Comparison of ENCODE assay signal across 7 cellular contexts in the genomic region with DNA sequence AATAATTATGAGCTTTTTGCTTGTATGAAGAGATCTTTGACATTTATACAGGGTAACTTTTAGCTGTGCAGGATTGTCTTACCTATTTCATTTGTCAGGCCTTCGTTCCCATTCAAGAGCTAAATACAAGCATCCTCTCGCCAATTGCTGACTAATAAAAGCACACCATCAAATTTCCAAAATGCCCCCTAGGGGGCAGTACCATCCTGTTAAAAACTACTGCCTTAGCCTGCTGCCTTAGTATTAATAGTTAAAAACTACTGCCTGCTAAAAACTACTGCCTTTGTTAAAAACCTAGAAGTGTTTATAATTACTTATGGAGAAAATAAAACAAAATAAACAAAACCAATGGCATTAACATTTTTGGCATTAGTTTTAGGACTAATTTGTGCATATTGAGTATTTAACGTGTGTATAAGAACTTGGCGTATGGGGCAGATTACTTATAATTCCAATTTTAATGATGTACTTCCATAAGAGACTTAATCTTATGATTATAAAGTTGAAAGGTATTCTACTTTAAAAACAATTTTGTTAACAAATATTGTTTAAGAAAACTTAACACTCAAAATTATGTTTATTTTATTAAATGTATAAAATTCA. TPM values are rescaled to one million over a fixed set of nuclear protein-coding genes. Genes with fewer than 3 reads are reported as not detected.
A peak's percentile ranks its signal among the peaks of the same experiment; 100 is the strongest.
DNase-seq lines count a peak whose midpoint lies in the region; ATAC-seq and TF ChIP-seq lines count a peak whose summit lies in the region.

No MANE protein-coding gene starts in this region.

- TF ChIP-seq CTCF in GM10248 (IDR thresholded peaks at IDR 0.05; ENCODE audit: control extremely low read depth, extremely low read depth, low read depth, missing control alignments) (peak; percentile 73), OCI-LY1 (IDR thresholded peaks at IDR 0.05; ENCODE audit: low read length) (peak; percentile 88)

- no peaks in the 10 kb centered on the region; the same call in 1 of the 2 replicates for H3K27me3 ChIP-seq in OCI-LY1 (ENCODE audit: insufficient read depth, low read length)

- H3K27ac ChIP-seq in OCI-LY1 (ENCODE audit: low read depth, low read length, poor library complexity, severe bottlenecking), result no peak overlapping the region

- H3K79me2 ChIP-seq in OCI-LY1 (ENCODE audit: insufficient read depth, low read length), result no peaks in the 10 kb centered on the region

- peaks cover 13% of the 10 kb centered on the region for H3K4me1 ChIP-seq in OCI-LY1 (ENCODE audit: insufficient read depth, low read length, severe bottlenecking)

- no peaks in the 10 kb centered on the region for H3F3A ChIP-seq in OCI-LY1 (ENCODE audit: insufficient read depth, low read length)

- no peak overlapping the region for H3K4me3 ChIP-seq in OCI-LY1 (ENCODE audit: low read depth, low read length, poor library complexity, severe bottlenecking)

- POLR2A ChIA-PET in GM10248 (lab: Yijun Ruan, JAX), result no interaction called here

- ATAC-seq in GM18907 (IDR thresholded peaks at IDR 0.05; ENCODE audit: unreplicated experiment), result no peak

- no peak overlapping the region for H3K9ac ChIP-seq in OCI-LY1 (ENCODE audit: low read length)

- CTCF ChIA-PET in GM10248 (lab: Yijun Ruan, JAX), result interaction anchor here (0.6 to 3.4 kb wide), 41 partner anchors 8 to 417 kb away, joined by 3 to 57 read pairs (median 4); partner anchors contain the start of genes DDX24, IFI27L1, OTUB2 and PPP4R4

- H3K36me3 ChIP-seq in OCI-LY1 (ENCODE audit: insufficient read depth, low read length), result no peaks in the 10 kb centered on the region

- H2AFZ ChIP-seq in OCI-LY1 (ENCODE audit: low read length), result no peak overlapping the region

- no peak overlapping the region for H3K4me2 ChIP-seq in OCI-LY1 (ENCODE audit: low read length)

- H3K9me2 ChIP-seq in OCI-LY1 (ENCODE audit: low read depth, low read length), result no peaks in the 10 kb centered on the region

- no peaks in the 10 kb centered on the region for H3K9me3 ChIP-seq in OCI-LY1 (ENCODE audit: low read length)

- H4K20me1 ChIP-seq in OCI-LY1 (ENCODE audit: insufficient read depth, low read length), result no peaks in the 10 kb centered on the region

- peak; percentile 60 for DNase-seq in GM10248 (ENCODE audit: extremely low spot score)
- peak; percentile 41 for DNase-seq in HuH-7.5 (ENCODE audit: low spot score)
- DNase-seq in activated T-cell treated with anti-CD3 and anti-CD28 coated beads, Interleukin-2, amount 50 U/mL, for 48 hours, result peak; percentile 64
- DNase-seq in fibroblast of the conjunctiva (ENCODE audit: low read depth), result peak; percentile 59
- peak; percentile 35 for DNase-seq in pulmonary artery endothelial cell (ENCODE audit: low read depth, low spot score)

RNA-seq across cellular contexts. Expression of gene IFI27L2, which starts 3.0 kb away (rescaled TPM):
- total RNA-seq in pulmonary artery endothelial cell, result 38.5 and 102 TPM in 2 replicates

RNA-seq across cellular contexts. Expression of gene IFI27, which starts 21.9 kb away (rescaled TPM):
- total RNA-seq in pulmonary artery endothelial cell, result 317 and 506 TPM in 2 replicates

RNA-seq across cellular contexts. Expression of gene PPP4R4, which starts 41.7 kb away (rescaled TPM):
- 0.04 TPM in 1 of 2 replicates, not detected in the other for total RNA-seq in pulmonary artery endothelial cell

RNA-seq across cellular contexts. Expression of gene IFI27L1, which starts 51.3 kb away (rescaled TPM):
- total RNA-seq in pulmonary artery endothelial cell, result 7.5 and 13.9 TPM in 2 replicates

RNA-seq across cellular contexts. Expression of gene DDX24, which starts 51.4 kb away (rescaled TPM):
- 110 and 150 TPM in 2 replicates for total RNA-seq in pulmonary artery endothelial cell
